In genomic region chr2:222950886-222951285, GRCh38 we compare ENCODE assay signal across 12 cellular contexts.
A peak's percentile ranks its signal among the peaks of the same experiment; 100 is the strongest.
DNase-seq lines count a peak whose midpoint lies in the region; TF ChIP-seq lines count a peak whose summit lies in the region.
"Had no signal": no experiment of that assay in that cellular context is flagged by ENCODE, and none has a peak within 500 bp of the region (broad histone marks: within the 10 kb centered on the region; RNA-seq: fewer than 3 reads in every experiment).

No MANE protein-coding gene starts in this region.

- no peaks in the 10 kb centered on the region for H3K27me3 ChIP-seq in sigmoid colon
- H3K27me3 ChIP-seq in uterus = no peaks in the 10 kb centered on the region

- no peaks in the 10 kb centered on the region for H3K36me3 ChIP-seq in sigmoid colon
- H3K36me3 ChIP-seq in uterus = no peaks in the 10 kb centered on the region

- TF ChIP-seq POLR2A in sigmoid colon (IDR thresholded peaks at IDR 0.05) = no peak
- TF ChIP-seq POLR2A in uterus (IDR thresholded peaks at IDR 0.05) = no peak

- H3K27ac ChIP-seq in sigmoid colon (peak overlapping the region in 1 of 4 donors; percentile 50), uterus (no peak overlapping the region)
- H3K27ac ChIP-seq: HL-60 had no signal

- H3K4me1 ChIP-seq in sigmoid colon = peaks cover 0 to 12% (median 8%) of the 10 kb centered on the region in 4 donors
- H3K4me1 ChIP-seq in uterus = no peaks in the 10 kb centered on the region

- H3K9me3 ChIP-seq in sigmoid colon (no peaks in the 10 kb centered on the region), uterus (no peaks in the 10 kb centered on the region)

- intact Hi-C loops in sigmoid colon (cut with DNase I) = no loop called here
- intact Hi-C loops in uterus (cut with DNase I; ENCODE audit: low total_unique reads) = no loop called here

- TF ChIP-seq EP300 in sigmoid colon (IDR thresholded peaks at IDR 0.05) = peak in 1 of 4 donors; percentile 14

- peak; percentile 27 for DNase-seq in COLO829 (ENCODE audit: low spot score)
- peak; percentile 25 for DNase-seq in NCI-H226
- peak; percentile 46 for DNase-seq in epithelial cell of esophagus (ENCODE audit: low read depth)
- peak; percentile 16 for DNase-seq in occipital lobe (lab: John Stamatoyannopoulos, UW)
- no peak for DNase-seq in activated CD4-positive, CD25-positive, alpha-beta regulatory T cell treated with anti-CD3 and anti-CD28 coated beads, Interleukin-2, amount 50 U/mL, for 72 hours
- DNase-seq in DMS114 treated with DMSO at 0.1 percent for 48 hours (lab: John Stamatoyannopoulos, UW; ENCODE audit: unreplicated experiment) = no peak
- no peak for DNase-seq in sigmoid colon
- DNase-seq in uterus = no peak
- DNase-seq: activated effector memory CD4-positive, alpha-beta T cell treated with Interleukin-2 at 50 U/mL for 16 hours; Calu3; NCI-H2029 had no signal

- H3K4me3 ChIP-seq in epithelial cell of esophagus (ENCODE audit: low read length) (no peak overlapping the region), sigmoid colon (no peak overlapping the region), uterus (no peak overlapping the region)

- WGBS in sigmoid colon, 2 donors = 61 to 72% methylated on average over 7 of the region's 7 CpGs

- no peak for TF ChIP-seq CTCF in epithelial cell of esophagus (IDR thresholded peaks at IDR 0.05; ENCODE audit: insufficient read depth, low read depth, low read length, missing control alignments)
- no peak for TF ChIP-seq CTCF in sigmoid colon (IDR thresholded peaks at IDR 0.05)
- TF ChIP-seq CTCF in uterus (IDR thresholded peaks at IDR 0.05) = no peak

Comparison
In these comparisons a context has a peak if more than half of its experiments do, and no peak if none do; other contexts are left out.
1. DNase-seq: peak in COLO829 (single experiment), NCI-H226 (single experiment), epithelial cell of esophagus (single experiment) and occipital lobe (single experiment); none in activated CD4-positive, CD25-positive, alpha-beta regulatory T cell treated with anti-CD3 and anti-CD28 coated beads, Interleukin-2, amount 50 U/mL, for 72 hours (single experiment), DMS114 treated with DMSO at 0.1 percent for 48 hours (single experiment), sigmoid colon (single experiment) and uterus (0 of 2).